Comparison of ENCODE assay signal across 8 cellular contexts in the genomic region with DNA sequence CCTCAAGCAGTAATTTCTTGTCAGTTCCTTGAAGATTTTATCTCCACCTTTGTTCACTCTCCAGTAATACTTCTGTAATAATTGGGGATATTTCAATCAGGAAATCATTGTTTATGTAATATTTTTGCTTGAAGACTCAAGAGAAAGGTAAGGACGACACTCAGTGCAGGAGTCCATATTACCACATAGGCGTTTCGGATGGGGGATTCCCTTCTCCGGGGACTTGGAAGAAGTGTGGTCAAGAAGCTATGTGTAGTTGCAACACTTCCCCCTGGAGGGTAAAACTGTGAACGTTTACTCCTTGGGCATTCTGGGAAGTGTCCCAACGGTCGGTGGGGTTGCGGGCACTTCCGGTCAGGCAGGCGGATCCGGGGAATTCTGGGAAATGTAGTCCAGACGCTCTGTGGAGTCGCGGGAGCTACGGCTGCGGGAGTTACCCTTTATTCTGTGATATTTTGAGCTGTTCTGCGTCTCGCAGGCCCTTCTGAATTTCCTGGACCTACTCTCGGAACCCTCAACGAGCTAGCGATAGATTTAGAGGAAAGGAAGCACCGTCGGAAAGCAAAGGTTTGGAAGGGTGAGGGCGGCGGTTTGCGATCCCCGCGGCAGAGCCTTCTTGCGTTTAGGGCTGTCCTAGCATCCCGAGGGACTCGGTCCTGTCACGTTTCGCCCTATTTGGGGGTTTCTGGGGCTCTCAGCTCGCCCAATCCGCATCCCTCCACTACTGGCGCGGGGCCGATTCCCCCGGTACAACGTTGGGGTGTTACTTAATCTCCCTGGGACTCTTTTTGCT. TPM values are rescaled to one million over a fixed set of nuclear protein-coding genes. Genes with fewer than 3 reads are reported as not detected.
DNase-seq lines count a peak whose midpoint lies in the region; ATAC-seq lines count a peak whose summit lies in the region.

A gene (plus strand): TSS at position 395 of the 793 bp plus-strand sequence. CDS start 11,499 bp downstream, outside the sequence.

- H3K27me3 ChIP-seq in BLaER1 treated with 17β-estradiol and CSF1 and Interleukin-3, amounts not matched to agents 10 nM and 100 nM, result no peaks in the 10 kb centered on the region

- H3K9ac ChIP-seq in BLaER1 treated with 17β-estradiol and CSF1 and Interleukin-3, amounts not matched to agents 10 nM and 100 nM, result peak within 1 kb of the TSS; percentile 63 to 84 (median 78)

- H3K9me3 ChIP-seq in BLaER1 treated with 17β-estradiol and CSF1 and Interleukin-3, amounts not matched to agents 10 nM and 100 nM (replicated peaks in 1 of 11), result peaks cover 72 to 99% (median 79%) of the 10 kb centered on the region in 11 experiments

- H3K4me1 Mint-ChIP-seq in activated CD4-positive, alpha-beta memory T cell treated with anti-CD3 and anti-CD28 coated beads for 36 hours (ENCODE audit: low read depth), result peaks cover 6% of the 10 kb centered on the region
- peaks cover 5% of the 10 kb centered on the region in 2 donors for H3K4me1 Mint-ChIP-seq in effector memory CD8-positive, alpha-beta T cell (ENCODE audit: low read depth in 2 of 2)

- H3K27ac ChIP-seq in BLaER1 treated with 17β-estradiol and CSF1 and Interleukin-3, amounts not matched to agents 10 nM and 100 nM, result peak within 1 kb of the TSS; percentile 39 to 80 (median 67); a peak in 21 of 22 replicates

- H3K4me3 ChIP-seq in BLaER1 treated with 17β-estradiol and CSF1 and Interleukin-3, amounts not matched to agents 10 nM and 100 nM, result peak within 1 kb of the TSS; percentile 66 to 76 (median 70)

- H3K27me3 Mint-ChIP-seq in activated CD4-positive, alpha-beta memory T cell treated with anti-CD3 and anti-CD28 coated beads for 36 hours, result peaks cover 15% of the 10 kb centered on the region
- peaks cover 24 to 31% of the 10 kb centered on the region in 2 donors for H3K27me3 Mint-ChIP-seq in effector memory CD8-positive, alpha-beta T cell

- H3K4me1 ChIP-seq in BLaER1 treated with 17β-estradiol and CSF1 and Interleukin-3, amounts not matched to agents 10 nM and 100 nM, result 0 out of 20 replicates have a peak, but pooled peaks cover 0 to 1% (median 0%) of the 10 kb centered on the region in 10 experiments

- peak within 1 kb of the TSS; percentile 10 to 64 (median 56); a peak in 21 of 22 replicates for H3K4me2 ChIP-seq in BLaER1 treated with 17β-estradiol and CSF1 and Interleukin-3, amounts not matched to agents 10 nM and 100 nM

- peaks cover 0 to 9% (median 0%) of the 10 kb centered on the region in 11 experiments; a peak in 2 of 22 replicates for H3K36me3 ChIP-seq in BLaER1 treated with 17β-estradiol and CSF1 and Interleukin-3, amounts not matched to agents 10 nM and 100 nM

- CTCF ChIA-PET in activated CD4-positive, alpha-beta memory T cell treated with anti-CD3 and anti-CD28 coated beads for 36 hours (lab: Charles Lee), result interaction anchor here (1.2 to 1.3 kb wide), 2 partner anchors 16 to 34 kb away, joined by 4 read pairs; a partner anchor contains a TSS

- no peaks in the 10 kb centered on the region for H4K20me1 ChIP-seq in BLaER1 treated with 17β-estradiol and CSF1 and Interleukin-3, amounts not matched to agents 10 nM and 100 nM

- H3K9me3 Mint-ChIP-seq in activated CD4-positive, alpha-beta memory T cell treated with anti-CD3 and anti-CD28 coated beads for 36 hours, result peaks cover 38% of the 10 kb centered on the region
- peaks cover 2 to 39% of the 10 kb centered on the region in 2 donors for H3K9me3 Mint-ChIP-seq in effector memory CD8-positive, alpha-beta T cell

- H3K4me3 Mint-ChIP-seq in activated CD4-positive, alpha-beta memory T cell treated with anti-CD3 and anti-CD28 coated beads for 36 hours, result peak within 1 kb of the TSS; percentile 92
- H3K4me3 Mint-ChIP-seq in effector memory CD8-positive, alpha-beta T cell, result peak within 1 kb of the TSS; percentile 93 to 97

- POLR2A ChIA-PET in activated CD4-positive, alpha-beta memory T cell treated with anti-CD3 and anti-CD28 coated beads for 36 hours (lab: Charles Lee), result interaction anchor here (1.0 kb wide), 1 partner anchor 16 kb away, joined by 3 read pairs; a partner anchor contains a TSS

- ATAC-seq in HG03442 (IDR thresholded peaks at IDR 0.05; ENCODE audit: unreplicated experiment), result peak; percentile 87
- ATAC-seq in effector memory CD8-positive, alpha-beta T cell (replicated peaks), result peak; percentile 80

- DNase-seq in GM19240 (ENCODE audit: insufficient read length, low spot score), result peak; percentile 63
- DNase-seq in NCI-H748 (lab: John Stamatoyannopoulos, UW; ENCODE audit: unreplicated experiment), result peak; percentile 98
- peak; percentile 82 for DNase-seq in activated CD4-positive, alpha-beta memory T cell treated with anti-CD3 and anti-CD28 coated beads for 36 hours
- peak; percentile 32 to 36 (median 35) for DNase-seq in effector memory CD8-positive, alpha-beta T cell
- peak; percentile 84 to 97 for DNase-seq in lung microvascular endothelial cell (ENCODE audit: low read depth in 2 of 2)
- DNase-seq in stimulated activated CD4-positive, alpha-beta T cell treated with anti-CD3 and anti-CD28 coated beads, TNF-alpha, amount 100 ng/mL, for 24 hours (ENCODE audit: low read depth in 3 of 3), result peak; percentile 31 to 62 (median 35)

- intact Hi-C loops in activated CD4-positive, alpha-beta memory T cell treated with anti-CD3 and anti-CD28 coated beads for 36 hours (cut with micrococcal nuclease), result loop anchor here (1.0 to 2.0 kb wide), 3 partner anchors 16 to 124 kb away; a partner anchor contains a TSS

- peak within 1 kb of the TSS; percentile 19 for H3K27ac Mint-ChIP-seq in activated CD4-positive, alpha-beta memory T cell treated with anti-CD3 and anti-CD28 coated beads for 36 hours
- H3K27ac Mint-ChIP-seq in effector memory CD8-positive, alpha-beta T cell, result peak within 1 kb of the TSS; percentile 82 to 93

- peaks cover 24% of the 10 kb centered on the region for H3K36me3 Mint-ChIP-seq in activated CD4-positive, alpha-beta memory T cell treated with anti-CD3 and anti-CD28 coated beads for 36 hours
- peaks cover 4% of the 10 kb centered on the region for H3K36me3 Mint-ChIP-seq in effector memory CD8-positive, alpha-beta T cell (ENCODE audit: insufficient read depth)

RNA-seq across cellular contexts. Expression of the gene that starts here (rescaled TPM):
- 1 to 10 TPM in 1 of 2 experiments, under 1 TPM in 1; 0.73 to 1.0 TPM for total RNA-seq in activated CD4-positive, alpha-beta memory T cell treated with anti-CD3 and anti-CD28 coated beads for 36 hours
- 3.3 and 4.0 TPM in 2 replicates for total RNA-seq in lung microvascular endothelial cell

Comparison
In these comparisons a context has a peak if more than half of its experiments do, and no peak if none do; other contexts are left out.
1. Peak in every context shown above with its lines: DNase-seq, ATAC-seq, H3K4me3 ChIP-seq and H3K27ac ChIP-seq.
2. DNase-seq: peak in every context shown above with its lines; median percentile 98 in NCI-H748; 90 in lung microvascular endothelial cell; 82 in activated CD4-positive, alpha-beta memory T cell treated with anti-CD3 and anti-CD28 coated beads for 36 hours; 63 in GM19240; 35 in effector memory CD8-positive, alpha-beta T cell; 35 in stimulated activated CD4-positive, alpha-beta T cell treated with anti-CD3 and anti-CD28 coated beads, TNF-alpha, amount 100 ng/mL, for 24 hours.